In the genomic region with DNA sequence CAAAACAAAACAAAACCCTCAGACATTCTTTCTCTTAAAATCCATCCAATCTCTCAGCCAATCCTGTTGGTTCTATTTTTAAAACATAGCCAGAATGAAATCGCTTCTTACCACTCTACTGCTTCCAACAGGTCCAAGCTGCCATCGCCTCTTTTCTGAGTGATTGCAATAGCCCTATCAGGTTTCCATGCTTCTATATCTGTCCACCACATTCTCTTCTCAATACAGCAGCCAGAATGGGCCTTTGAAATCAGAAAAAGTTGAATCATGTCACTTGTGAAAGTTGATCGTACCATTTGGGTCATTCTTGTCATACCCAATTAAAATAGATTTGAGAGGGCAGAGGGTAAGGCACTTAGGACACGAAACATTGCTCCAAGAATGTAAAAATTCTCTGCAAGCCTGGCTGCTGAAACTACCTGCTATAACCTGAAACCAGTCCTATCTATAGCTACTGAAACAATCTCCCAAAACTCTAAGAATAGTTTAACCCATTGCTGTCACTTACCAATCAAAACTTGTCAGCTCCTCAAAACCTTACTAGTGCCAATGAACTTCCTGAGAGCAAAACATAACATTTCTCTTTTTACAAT, we compare ENCODE assay signal across 21 cellular contexts.
"Had no signal": no experiment of that assay in that cellular context is flagged by ENCODE, and none has a peak within 500 bp of the region (broad histone marks: within the 10 kb centered on the region; RNA-seq: fewer than 3 reads in every experiment).

No MANE protein-coding gene starts in this region.

- H3K27ac ChIP-seq: SJCRH30 had no signal

- H3K4me1 ChIP-seq: SJCRH30 had no signal

- H3K9me3 ChIP-seq: SJCRH30 had no signal

- H3K27me3 ChIP-seq: SJCRH30 had no signal

- ATAC-seq: Panc1, PC-3, Right ventricle myocardium inferior, SK-N-SH treated with all-trans-retinoic acid at 6 μM for 48 hours had no signal

- H3K4me3 ChIP-seq: SJCRH30 had no signal

- H3K36me3 ChIP-seq: SJCRH30 had no signal

- DNase-seq: Kasumi-1, KBM-7, MV-4-11, NCI-H1048, NCI-H1105 treated with DMSO at 0.1 percent for 48 hours, NCI-H1417 treated with DMSO at 0.1 percent for 48 hours, NCI-H146, NCI-H1694 treated with DMSO at 0.1 percent for 48 hours, NCI-H1930, NCI-H2081, NCI-H2107, NCI-H2227 treated with DMSO at 0.1 percent for 48 hours, NCI-H524, NCI-H526 treated with DMSO at 0.1 percent for 48 hours, NCI-H748 treated with DMSO at 0.1 percent for 48 hours, PC-3, SHP77 treated with DMSO at 0.1 percent for 48 hours, SJCRH30 had no signal
